1 cellular context compared by ENCODE assay signal in the genomic region with DNA sequence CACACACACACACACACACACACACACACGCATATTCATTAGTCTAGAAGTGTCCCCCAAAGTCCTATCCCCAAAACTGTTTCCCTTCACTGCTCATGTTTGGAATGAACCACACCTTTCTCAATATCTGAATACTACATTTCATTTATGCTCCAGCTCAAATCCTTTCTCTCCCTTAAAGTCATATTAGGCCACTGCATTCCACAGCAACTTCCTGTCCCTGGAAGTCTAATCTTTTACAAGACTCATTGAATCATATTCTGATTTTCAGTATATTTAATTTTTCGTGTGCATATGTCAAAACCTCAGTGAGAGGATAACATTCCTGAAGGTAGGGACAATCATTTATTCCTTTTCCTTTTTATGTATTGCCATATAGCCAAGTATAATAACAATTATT.
TF ChIP-seq lines count a peak whose summit lies in the region.

No MANE protein-coding gene starts in this region.

TF ChIP-seq in WTC11, 78 proteins besides CTCF, POLR2A, EP300 and RAD21 (continued from another document):
- TF ChIP-seq, protein P1, sequence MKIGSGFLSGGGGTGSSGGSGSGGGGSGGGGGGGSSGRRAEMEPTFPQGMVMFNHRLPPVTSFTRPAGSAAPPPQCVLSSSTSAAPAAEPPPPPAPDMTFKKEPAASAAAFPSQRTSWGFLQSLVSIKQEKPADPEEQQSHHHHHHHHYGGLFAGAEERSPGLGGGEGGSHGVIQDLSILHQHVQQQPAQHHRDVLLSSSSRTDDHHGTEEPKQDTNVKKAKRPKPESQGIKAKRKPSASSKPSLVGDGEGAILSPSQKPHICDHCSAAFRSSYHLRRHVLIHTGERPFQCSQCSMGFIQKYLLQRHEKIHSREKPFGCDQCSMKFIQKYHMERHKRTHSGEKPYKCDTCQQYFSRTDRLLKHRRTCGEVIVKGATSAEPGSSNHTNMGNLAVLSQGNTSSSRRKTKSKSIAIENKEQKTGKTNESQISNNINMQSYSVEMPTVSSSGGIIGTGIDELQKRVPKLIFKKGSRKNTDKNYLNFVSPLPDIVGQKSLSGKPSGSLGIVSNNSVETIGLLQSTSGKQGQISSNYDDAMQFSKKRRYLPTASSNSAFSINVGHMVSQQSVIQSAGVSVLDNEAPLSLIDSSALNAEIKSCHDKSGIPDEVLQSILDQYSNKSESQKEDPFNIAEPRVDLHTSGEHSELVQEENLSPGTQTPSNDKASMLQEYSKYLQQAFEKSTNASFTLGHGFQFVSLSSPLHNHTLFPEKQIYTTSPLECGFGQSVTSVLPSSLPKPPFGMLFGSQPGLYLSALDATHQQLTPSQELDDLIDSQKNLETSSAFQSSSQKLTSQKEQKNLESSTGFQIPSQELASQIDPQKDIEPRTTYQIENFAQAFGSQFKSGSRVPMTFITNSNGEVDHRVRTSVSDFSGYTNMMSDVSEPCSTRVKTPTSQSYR (CRISPR knock-in tag; IDR thresholded peaks at IDR 0.05): no peak
- TF ChIP-seq MYBL2 (CRISPR knock-in tag; IDR thresholded peaks at IDR 0.05): no peak
- no peak for TF ChIP-seq NR1H2 (CRISPR knock-in tag; IDR thresholded peaks at IDR 0.05)
- TF ChIP-seq, protein P2, sequence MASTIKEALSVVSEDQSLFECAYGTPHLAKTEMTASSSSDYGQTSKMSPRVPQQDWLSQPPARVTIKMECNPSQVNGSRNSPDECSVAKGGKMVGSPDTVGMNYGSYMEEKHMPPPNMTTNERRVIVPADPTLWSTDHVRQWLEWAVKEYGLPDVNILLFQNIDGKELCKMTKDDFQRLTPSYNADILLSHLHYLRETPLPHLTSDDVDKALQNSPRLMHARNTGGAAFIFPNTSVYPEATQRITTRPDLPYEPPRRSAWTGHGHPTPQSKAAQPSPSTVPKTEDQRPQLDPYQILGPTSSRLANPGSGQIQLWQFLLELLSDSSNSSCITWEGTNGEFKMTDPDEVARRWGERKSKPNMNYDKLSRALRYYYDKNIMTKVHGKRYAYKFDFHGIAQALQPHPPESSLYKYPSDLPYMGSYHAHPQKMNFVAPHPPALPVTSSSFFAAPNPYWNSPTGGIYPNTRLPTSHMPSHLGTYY (CRISPR knock-in tag; IDR thresholded peaks at IDR 0.05): no peak
- TF ChIP-seq NFE2L1 (CRISPR knock-in tag; IDR thresholded peaks at IDR 0.05): no peak
- TF ChIP-seq, protein P3, sequence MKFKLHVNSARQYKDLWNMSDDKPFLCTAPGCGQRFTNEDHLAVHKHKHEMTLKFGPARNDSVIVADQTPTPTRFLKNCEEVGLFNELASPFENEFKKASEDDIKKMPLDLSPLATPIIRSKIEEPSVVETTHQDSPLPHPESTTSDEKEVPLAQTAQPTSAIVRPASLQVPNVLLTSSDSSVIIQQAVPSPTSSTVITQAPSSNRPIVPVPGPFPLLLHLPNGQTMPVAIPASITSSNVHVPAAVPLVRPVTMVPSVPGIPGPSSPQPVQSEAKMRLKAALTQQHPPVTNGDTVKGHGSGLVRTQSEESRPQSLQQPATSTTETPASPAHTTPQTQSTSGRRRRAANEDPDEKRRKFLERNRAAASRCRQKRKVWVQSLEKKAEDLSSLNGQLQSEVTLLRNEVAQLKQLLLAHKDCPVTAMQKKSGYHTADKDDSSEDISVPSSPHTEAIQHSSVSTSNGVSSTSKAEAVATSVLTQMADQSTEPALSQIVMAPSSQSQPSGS (CRISPR knock-in tag; IDR thresholded peaks at IDR 0.05; ENCODE audit: borderline replicate concordance, low read depth): no peak
- TF ChIP-seq, protein P4, sequence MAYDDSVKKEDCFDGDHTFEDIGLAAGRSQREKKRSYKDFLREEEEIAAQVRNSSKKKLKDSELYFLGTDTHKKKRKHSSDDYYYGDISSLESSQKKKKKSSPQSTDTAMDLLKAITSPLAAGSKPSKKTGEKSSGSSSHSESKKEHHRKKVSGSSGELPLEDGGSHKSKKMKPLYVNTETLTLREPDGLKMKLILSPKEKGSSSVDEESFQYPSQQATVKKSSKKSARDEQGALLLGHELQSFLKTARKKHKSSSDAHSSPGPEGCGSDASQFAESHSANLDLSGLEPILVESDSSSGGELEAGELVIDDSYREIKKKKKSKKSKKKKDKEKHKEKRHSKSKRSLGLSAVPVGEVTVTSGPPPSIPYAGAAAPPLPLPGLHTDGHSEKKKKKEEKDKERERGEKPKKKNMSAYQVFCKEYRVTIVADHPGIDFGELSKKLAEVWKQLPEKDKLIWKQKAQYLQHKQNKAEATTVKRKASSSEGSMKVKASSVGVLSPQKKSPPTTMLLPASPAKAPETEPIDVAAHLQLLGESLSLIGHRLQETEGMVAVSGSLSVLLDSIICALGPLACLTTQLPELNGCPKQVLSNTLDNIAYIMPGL (CRISPR knock-in tag; IDR thresholded peaks at IDR 0.05): no peak
- TF ChIP-seq, protein P5, sequence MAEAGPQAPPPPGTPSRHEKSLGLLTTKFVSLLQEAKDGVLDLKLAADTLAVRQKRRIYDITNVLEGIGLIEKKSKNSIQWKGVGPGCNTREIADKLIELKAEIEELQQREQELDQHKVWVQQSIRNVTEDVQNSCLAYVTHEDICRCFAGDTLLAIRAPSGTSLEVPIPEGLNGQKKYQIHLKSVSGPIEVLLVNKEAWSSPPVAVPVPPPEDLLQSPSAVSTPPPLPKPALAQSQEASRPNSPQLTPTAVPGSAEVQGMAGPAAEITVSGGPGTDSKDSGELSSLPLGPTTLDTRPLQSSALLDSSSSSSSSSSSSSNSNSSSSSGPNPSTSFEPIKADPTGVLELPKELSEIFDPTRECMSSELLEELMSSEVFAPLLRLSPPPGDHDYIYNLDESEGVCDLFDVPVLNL (CRISPR knock-in tag; IDR thresholded peaks at IDR 0.05; ENCODE audit: borderline replicate concordance, low read depth): no peak
- TF ChIP-seq, protein P6, sequence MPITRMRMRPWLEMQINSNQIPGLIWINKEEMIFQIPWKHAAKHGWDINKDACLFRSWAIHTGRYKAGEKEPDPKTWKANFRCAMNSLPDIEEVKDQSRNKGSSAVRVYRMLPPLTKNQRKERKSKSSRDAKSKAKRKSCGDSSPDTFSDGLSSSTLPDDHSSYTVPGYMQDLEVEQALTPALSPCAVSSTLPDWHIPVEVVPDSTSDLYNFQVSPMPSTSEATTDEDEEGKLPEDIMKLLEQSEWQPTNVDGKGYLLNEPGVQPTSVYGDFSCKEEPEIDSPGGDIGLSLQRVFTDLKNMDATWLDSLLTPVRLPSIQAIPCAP (CRISPR knock-in tag; IDR thresholded peaks at IDR 0.05): no peak
- TF ChIP-seq, protein P7, sequence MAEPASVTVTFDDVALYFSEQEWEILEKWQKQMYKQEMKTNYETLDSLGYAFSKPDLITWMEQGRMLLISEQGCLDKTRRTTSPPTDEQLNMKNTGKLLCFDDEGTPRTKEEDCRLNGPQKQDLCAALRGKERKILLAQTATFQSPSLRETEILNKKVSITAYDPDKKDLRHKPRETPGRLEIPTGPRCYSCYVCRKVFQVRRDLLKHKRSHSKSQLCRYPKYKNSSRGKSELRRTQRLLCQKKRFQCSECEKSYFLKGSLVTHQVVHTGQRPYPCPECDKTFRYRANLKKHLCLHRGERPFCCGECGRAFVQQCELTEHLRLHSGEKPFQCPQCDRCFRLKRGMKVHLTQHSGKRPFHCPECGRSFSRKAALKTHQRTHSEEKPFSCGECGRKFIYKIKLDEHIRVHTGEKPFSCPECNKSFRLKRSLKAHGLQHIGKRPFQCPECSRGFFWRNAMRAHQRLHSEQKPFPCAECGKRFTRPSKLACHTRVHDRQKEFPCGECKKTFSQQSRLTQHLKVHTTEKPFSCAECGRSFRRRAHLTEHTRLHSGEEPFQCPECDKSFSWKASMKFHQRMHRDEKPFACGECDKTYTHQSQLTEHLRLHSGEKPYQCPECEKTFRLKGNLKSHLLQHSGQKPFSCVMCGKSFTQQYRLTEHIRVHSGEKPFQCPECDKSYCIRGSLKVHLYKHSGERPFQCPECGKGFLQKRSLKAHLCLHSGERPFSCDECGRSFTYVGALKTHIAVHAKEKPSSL (CRISPR knock-in tag; conservative IDR thresholded peaks at IDR 0.05): no peak
- TF ChIP-seq GRHL2 (CRISPR knock-in tag; IDR thresholded peaks at IDR 0.05; ENCODE audit: insufficient replicate concordance, severe bottlenecking): no peak
- TF ChIP-seq, protein P8, sequence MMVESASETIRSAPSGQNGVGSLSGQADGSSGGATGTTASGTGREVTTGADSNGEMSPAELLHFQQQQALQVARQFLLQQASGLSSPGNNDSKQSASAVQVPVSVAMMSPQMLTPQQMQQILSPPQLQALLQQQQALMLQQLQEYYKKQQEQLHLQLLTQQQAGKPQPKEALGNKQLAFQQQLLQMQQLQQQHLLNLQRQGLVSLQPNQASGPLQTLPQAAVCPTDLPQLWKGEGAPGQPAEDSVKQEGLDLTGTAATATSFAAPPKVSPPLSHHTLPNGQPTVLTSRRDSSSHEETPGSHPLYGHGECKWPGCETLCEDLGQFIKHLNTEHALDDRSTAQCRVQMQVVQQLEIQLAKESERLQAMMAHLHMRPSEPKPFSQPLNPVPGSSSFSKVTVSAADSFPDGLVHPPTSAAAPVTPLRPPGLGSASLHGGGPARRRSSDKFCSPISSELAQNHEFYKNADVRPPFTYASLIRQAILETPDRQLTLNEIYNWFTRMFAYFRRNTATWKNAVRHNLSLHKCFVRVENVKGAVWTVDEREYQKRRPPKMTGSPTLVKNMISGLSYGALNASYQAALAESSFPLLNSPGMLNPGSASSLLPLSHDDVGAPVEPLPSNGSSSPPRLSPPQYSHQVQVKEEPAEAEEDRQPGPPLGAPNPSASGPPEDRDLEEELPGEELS (CRISPR knock-in tag; IDR thresholded peaks at IDR 0.05): no peak
- TF ChIP-seq JUN (CRISPR knock-in tag; IDR thresholded peaks at IDR 0.05): no peak
- no peak for TF ChIP-seq CBFB (CRISPR knock-in tag; IDR thresholded peaks at IDR 0.05; ENCODE audit: low read depth)
- TF ChIP-seq, protein P9, sequence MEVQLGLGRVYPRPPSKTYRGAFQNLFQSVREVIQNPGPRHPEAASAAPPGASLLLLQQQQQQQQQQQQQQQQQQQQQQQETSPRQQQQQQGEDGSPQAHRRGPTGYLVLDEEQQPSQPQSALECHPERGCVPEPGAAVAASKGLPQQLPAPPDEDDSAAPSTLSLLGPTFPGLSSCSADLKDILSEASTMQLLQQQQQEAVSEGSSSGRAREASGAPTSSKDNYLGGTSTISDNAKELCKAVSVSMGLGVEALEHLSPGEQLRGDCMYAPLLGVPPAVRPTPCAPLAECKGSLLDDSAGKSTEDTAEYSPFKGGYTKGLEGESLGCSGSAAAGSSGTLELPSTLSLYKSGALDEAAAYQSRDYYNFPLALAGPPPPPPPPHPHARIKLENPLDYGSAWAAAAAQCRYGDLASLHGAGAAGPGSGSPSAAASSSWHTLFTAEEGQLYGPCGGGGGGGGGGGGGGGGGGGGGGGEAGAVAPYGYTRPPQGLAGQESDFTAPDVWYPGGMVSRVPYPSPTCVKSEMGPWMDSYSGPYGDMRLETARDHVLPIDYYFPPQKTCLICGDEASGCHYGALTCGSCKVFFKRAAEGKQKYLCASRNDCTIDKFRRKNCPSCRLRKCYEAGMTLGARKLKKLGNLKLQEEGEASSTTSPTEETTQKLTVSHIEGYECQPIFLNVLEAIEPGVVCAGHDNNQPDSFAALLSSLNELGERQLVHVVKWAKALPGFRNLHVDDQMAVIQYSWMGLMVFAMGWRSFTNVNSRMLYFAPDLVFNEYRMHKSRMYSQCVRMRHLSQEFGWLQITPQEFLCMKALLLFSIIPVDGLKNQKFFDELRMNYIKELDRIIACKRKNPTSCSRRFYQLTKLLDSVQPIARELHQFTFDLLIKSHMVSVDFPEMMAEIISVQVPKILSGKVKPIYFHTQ (CRISPR knock-in tag; IDR thresholded peaks at IDR 0.05): no peak
- TF ChIP-seq, protein P10, sequence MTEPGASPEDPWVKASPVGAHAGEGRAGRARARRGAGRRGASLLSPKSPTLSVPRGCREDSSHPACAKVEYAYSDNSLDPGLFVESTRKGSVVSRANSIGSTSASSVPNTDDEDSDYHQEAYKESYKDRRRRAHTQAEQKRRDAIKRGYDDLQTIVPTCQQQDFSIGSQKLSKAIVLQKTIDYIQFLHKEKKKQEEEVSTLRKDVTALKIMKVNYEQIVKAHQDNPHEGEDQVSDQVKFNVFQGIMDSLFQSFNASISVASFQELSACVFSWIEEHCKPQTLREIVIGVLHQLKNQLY (CRISPR knock-in tag; IDR thresholded peaks at IDR 0.05): no peak
- TF ChIP-seq OVOL2 (CRISPR knock-in tag; IDR thresholded peaks at IDR 0.05; ENCODE audit: borderline replicate concordance): no peak
- no peak for TF ChIP-seq ZNF423 (CRISPR knock-in tag; IDR thresholded peaks at IDR 0.05)
